In genomic region chr22:20204281-20204680, GRCh38 we compare ENCODE assay signal across 13 cellular contexts. TPM values are rescaled to one million over a fixed set of nuclear protein-coding genes. Genes with fewer than 3 reads are reported as not detected.
DNase-seq lines count a peak whose midpoint lies in the region; ATAC-seq and TF ChIP-seq lines count a peak whose summit lies in the region.
"Had no signal": no experiment of that assay in that cellular context is flagged by ENCODE, and none has a peak within 500 bp of the region (broad histone marks: within the 10 kb centered on the region; RNA-seq: fewer than 3 reads in every experiment).

No MANE protein-coding gene starts in this region.

- DNase-seq in right atrium auricular region (ENCODE audit: low spot score), result no peak
- no peak for DNase-seq in left ventricle myocardium superior
- no peak for DNase-seq in mucosa of descending colon
- no peak for DNase-seq in SHP77 treated with DMSO at 0.1 percent for 48 hours (lab: John Stamatoyannopoulos, UW)
- no peak for DNase-seq in activated CD4-positive, alpha-beta T cell treated with anti-CD3 and anti-CD28 coated beads for 48 hours
- DNase-seq: erythroblast; naive thymus-derived CD4-positive, alpha-beta T cell; NK-92 treated with Interleukin-12 subunit alpha and Interleukin-12 subunit beta, amount 100 ng/mL, for 24 hours; SJCRH30; stimulated activated CD4-positive, alpha-beta T cell treated with anti-CD3 and anti-CD28 coated beads, Interleukin-4, amount 100 ng/mL, for 1 hour had no signal

- no peak for TF ChIP-seq CTCF in right atrium auricular region (IDR thresholded peaks at IDR 0.05)
- TF ChIP-seq CTCF in mucosa of descending colon (IDR thresholded peaks at IDR 0.05), result no peak

- H3K9me3 ChIP-seq in right atrium auricular region (no peaks in the 10 kb centered on the region), duodenal mucosa (ENCODE audit: control insufficient read depth in 1 of 2, low read length in 2 of 2) (no peaks in the 10 kb centered on the region), mucosa of stomach (ENCODE audit: control insufficient read depth, low read length) (no peaks in the 10 kb centered on the region), mucosa of descending colon (no peaks in the 10 kb centered on the region)
- H3K9me3 ChIP-seq: SJCRH30 had no signal

- no peaks in the 10 kb centered on the region for H3K27me3 ChIP-seq in right atrium auricular region
- no peaks in the 10 kb centered on the region for H3K27me3 ChIP-seq in duodenal mucosa (ENCODE audit: control insufficient read depth in 1 of 2, insufficient read depth in 2 of 2, low read length in 2 of 2)
- no peaks in the 10 kb centered on the region for H3K27me3 ChIP-seq in mucosa of stomach (ENCODE audit: control insufficient read depth, insufficient read depth, low read length)

- H3K4me3 ChIP-seq in right atrium auricular region (peak overlapping the region in 1 of 2 donors; percentile 15), duodenal mucosa (ENCODE audit: low read depth in 1 of 2, low read length in 2 of 2) (peak overlapping the region; percentile 51 to 80), mucosa of stomach (ENCODE audit: low read length) (no peak overlapping the region), mucosa of descending colon (no peak overlapping the region)

- H3K4me1 ChIP-seq in right atrium auricular region (peaks cover 0 to 44% of the 10 kb centered on the region in 2 donors), duodenal mucosa (ENCODE audit: control insufficient read depth in 1 of 2, insufficient read depth in 2 of 2, low read length in 2 of 2) (peaks cover 73% of the 10 kb centered on the region in 2 donors), mucosa of stomach (ENCODE audit: control insufficient read depth, insufficient read depth, low read length) (peaks cover 58% of the 10 kb centered on the region), mucosa of descending colon (ENCODE audit: low read depth) (peaks cover 5% of the 10 kb centered on the region)

- H3K36me3 ChIP-seq in right atrium auricular region, result no peaks in the 10 kb centered on the region
- H3K36me3 ChIP-seq in duodenal mucosa (ENCODE audit: control insufficient read depth in 1 of 2, insufficient read depth in 2 of 2, low read length in 2 of 2), result no peaks in the 10 kb centered on the region
- H3K36me3 ChIP-seq in mucosa of stomach (ENCODE audit: control insufficient read depth, insufficient read depth, low read length), result no peaks in the 10 kb centered on the region
- H3K36me3 ChIP-seq in mucosa of descending colon (ENCODE audit: low read depth), result no peaks in the 10 kb centered on the region
- H3K36me3 ChIP-seq: SJCRH30 had no signal

- H3K27ac ChIP-seq in right atrium auricular region (peak overlapping the region; percentile 40 to 70), duodenal mucosa (ENCODE audit: low read depth, low read length) (peak overlapping the region; percentile 82)
- H3K27ac ChIP-seq: SJCRH30 had no signal

- intact Hi-C loops in left ventricle myocardium superior (cut with micrococcal nuclease), result no loop called here
- intact Hi-C loops in mucosa of descending colon (cut with DNase I, micrococcal nuclease), result no loop called here

- no peak for ATAC-seq in left ventricle myocardium superior
- no peak for ATAC-seq in mucosa of descending colon
- no peak for ATAC-seq in GM19467 (IDR thresholded peaks at IDR 0.05; ENCODE audit: unreplicated experiment)
- ATAC-seq: naive thymus-derived CD4-positive, alpha-beta T cell had no signal

- H3K9ac ChIP-seq in duodenal mucosa (ENCODE audit: low read depth in 1 of 2, low read length in 2 of 2) (peak overlapping the region; percentile 55 to 76), mucosa of stomach (ENCODE audit: low read length) (peak overlapping the region; percentile 49)

RNA-seq across cellular contexts. Expression of gene CCDC188, which starts 53.4 kb away (rescaled TPM):
- under 1 TPM in 1 of 2 donors, not detected in 1; 0.43 TPM for total RNA-seq in right atrium auricular region
- 0.27 TPM for total RNA-seq in left ventricle myocardium superior
- total RNA-seq in mucosa of descending colon, result under 1 TPM; 0.41 to 0.98 (median 0.65) TPM
- total RNA-seq: naive thymus-derived CD4-positive, alpha-beta T cell; SJCRH30 had no signal

Comparison
In these comparisons a context has a peak if more than half of its experiments do, and no peak if none do; other contexts are left out.
1. H3K4me3 ChIP-seq: peak in duodenal mucosa (2 of 2); none in mucosa of stomach (single experiment) and mucosa of descending colon (single experiment).